1 cellular context compared by ENCODE assay signal in the genomic region with DNA sequence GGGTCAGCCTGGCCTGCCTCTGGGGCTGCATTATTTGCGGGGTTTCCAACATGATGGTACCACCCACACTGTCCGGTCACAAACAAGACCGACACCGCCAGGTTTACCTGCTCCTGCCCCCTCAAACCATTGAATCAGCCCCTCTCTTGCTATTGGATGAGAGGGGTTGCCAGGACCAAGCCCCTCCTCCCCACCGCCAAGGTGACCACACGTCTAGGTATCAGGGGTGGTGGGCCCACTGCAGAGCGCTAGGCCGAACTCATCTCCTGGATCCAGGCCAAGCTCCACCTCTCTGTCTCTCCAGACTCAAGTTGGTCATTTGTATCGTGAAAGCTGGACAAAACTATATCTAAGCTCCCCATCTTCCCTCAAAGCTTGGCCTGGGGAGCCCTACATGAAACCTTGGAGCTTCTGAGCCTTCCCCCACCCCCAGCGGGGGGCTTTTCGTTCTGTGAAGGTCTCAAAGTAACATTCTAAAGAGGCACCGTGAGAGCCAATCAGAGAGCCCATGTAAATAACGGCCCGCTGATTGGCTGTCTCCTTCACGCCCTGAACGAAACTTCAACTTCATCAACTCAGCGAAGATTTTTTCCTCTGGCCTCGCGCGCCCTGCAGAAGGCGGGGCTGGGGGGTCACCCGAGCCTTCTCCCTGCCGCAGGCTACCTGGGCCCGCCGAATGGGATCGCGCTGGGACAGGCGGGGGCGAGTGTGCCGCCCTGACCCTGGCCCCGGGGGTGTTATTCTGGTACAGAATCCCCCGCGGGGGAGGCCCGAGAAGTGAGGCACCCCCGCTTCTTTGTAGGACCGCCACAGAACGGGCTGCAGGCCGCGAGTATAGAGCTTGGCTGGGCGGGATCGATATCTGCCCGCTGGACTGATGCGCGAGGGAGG.
TF ChIP-seq lines count a peak whose summit lies in the region.

No MANE protein-coding gene starts in this region.

TF ChIP-seq in GM12878, 131 proteins besides CTCF, POLR2A, EP300 and RAD21 (continued from another document and continues in another):
- TF ChIP-seq, protein P1, sequence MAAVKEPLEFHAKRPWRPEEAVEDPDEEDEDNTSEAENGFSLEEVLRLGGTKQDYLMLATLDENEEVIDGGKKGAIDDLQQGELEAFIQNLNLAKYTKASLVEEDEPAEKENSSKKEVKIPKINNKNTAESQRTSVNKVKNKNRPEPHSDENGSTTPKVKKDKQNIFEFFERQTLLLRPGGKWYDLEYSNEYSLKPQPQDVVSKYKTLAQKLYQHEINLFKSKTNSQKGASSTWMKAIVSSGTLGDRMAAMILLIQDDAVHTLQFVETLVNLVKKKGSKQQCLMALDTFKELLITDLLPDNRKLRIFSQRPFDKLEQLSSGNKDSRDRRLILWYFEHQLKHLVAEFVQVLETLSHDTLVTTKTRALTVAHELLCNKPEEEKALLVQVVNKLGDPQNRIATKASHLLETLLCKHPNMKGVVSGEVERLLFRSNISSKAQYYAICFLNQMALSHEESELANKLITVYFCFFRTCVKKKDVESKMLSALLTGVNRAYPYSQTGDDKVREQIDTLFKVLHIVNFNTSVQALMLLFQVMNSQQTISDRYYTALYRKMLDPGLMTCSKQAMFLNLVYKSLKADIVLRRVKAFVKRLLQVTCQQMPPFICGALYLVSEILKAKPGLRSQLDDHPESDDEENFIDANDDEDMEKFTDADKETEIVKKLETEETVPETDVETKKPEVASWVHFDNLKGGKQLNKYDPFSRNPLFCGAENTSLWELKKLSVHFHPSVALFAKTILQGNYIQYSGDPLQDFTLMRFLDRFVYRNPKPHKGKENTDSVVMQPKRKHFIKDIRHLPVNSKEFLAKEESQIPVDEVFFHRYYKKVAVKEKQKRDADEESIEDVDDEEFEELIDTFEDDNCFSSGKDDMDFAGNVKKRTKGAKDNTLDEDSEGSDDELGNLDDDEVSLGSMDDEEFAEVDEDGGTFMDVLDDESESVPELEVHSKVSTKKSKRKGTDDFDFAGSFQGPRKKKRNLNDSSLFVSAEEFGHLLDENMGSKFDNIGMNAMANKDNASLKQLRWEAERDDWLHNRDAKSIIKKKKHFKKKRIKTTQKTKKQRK (IDR thresholded peaks at IDR 0.05; ENCODE audit: low read depth, low read length), result no peak
- TF ChIP-seq HDAC2 (IDR thresholded peaks at IDR 0.05) (no peak), E4F1 (IDR thresholded peaks at IDR 0.05; ENCODE audit: borderline replicate concordance, partially characterized antibody) (no peak), CBFB (IDR thresholded peaks at IDR 0.05; ENCODE audit: low read depth) (no peak), EGR1 (IDR thresholded peaks at IDR 0.05; ENCODE audit: borderline replicate concordance in 1 of 2, low read depth in 2 of 2, low read length in 2 of 2) (no peak), FOXM1 (IDR thresholded peaks at IDR 0.05; ENCODE audit: low read depth, low read length) (no peak), ATF2 (IDR thresholded peaks at IDR 0.05; ENCODE audit: low read length) (no peak), SUPT20H (IDR thresholded peaks at IDR 0.05; ENCODE audit: borderline replicate concordance, control insufficient read depth, low read depth, low read length) (no peak), GABPA (IDR thresholded peaks at IDR 0.05; ENCODE audit: low read depth) (no peak), POU2F2 (IDR thresholded peaks at IDR 0.05; ENCODE audit: borderline replicate concordance, low read depth, low read length) (no peak), MTA3 (IDR thresholded peaks at IDR 0.05; ENCODE audit: borderline replicate concordance, low read length) (no peak), ZNF384 (IDR thresholded peaks at IDR 0.05; ENCODE audit: borderline replicate concordance, low read depth, low read length) (no peak), TCF3 (IDR thresholded peaks at IDR 0.05; ENCODE audit: borderline replicate concordance, insufficient read depth, low read depth, low read length) (no peak), NFXL1 (IDR thresholded peaks at IDR 0.05; ENCODE audit: borderline replicate concordance) (no peak), ZBTB4 (CRISPR knock-in tag; IDR thresholded peaks at IDR 0.05) (no peak), HDGF (IDR thresholded peaks at IDR 0.05) (no peak), FOXK2 (IDR thresholded peaks at IDR 0.05) (no peak), CHD1 (IDR thresholded peaks at IDR 0.05; ENCODE audit: low read depth, low read length) (no peak), E2F4 (IDR thresholded peaks at IDR 0.05; ENCODE audit: low read depth, low read length) (0 out of 2 replicates have a peak, but pooled peaks have one; percentile 36), CBX5 (IDR thresholded peaks at IDR 0.05; ENCODE audit: low read depth) (no peak), SMARCA5 (IDR thresholded peaks at IDR 0.05) (peak; percentile 22; the same call in 1 of the 2 replicates), JUNB (IDR thresholded peaks at IDR 0.05) (no peak), POLR2AphosphoS2 (IDR thresholded peaks at IDR 0.05; ENCODE audit: low read depth, low read length) (no peak), RAD51 (IDR thresholded peaks at IDR 0.05) (no peak), NR2C1 (IDR thresholded peaks at IDR 0.05) (0 out of 2 replicates have a peak, but pooled peaks have one; percentile 21), KLF5 (IDR thresholded peaks at IDR 0.05; ENCODE audit: partially characterized antibody) (no peak), IKZF2 (IDR thresholded peaks at IDR 0.05) (peak; percentile 9; a peak in 2 of 4 replicates), ZBTB11 (CRISPR knock-in tag; IDR thresholded peaks at IDR 0.05) (no peak), SUZ12 (IDR thresholded peaks at IDR 0.05; ENCODE audit: unreplicated experiment) (no peak), TARDBP (IDR thresholded peaks at IDR 0.05; ENCODE audit: borderline replicate concordance) (no peak), BCL11A (IDR thresholded peaks at IDR 0.05; ENCODE audit: low read depth, low read length) (no peak), SMC3 (IDR thresholded peaks at IDR 0.05; ENCODE audit: borderline replicate concordance, low read length) (no peak), SKIL (IDR thresholded peaks at IDR 0.05; ENCODE audit: low read depth, poor library complexity, severe bottlenecking) (no peak), NBN (IDR thresholded peaks at IDR 0.05) (no peak)
- TF ChIP-seq, protein P2, sequence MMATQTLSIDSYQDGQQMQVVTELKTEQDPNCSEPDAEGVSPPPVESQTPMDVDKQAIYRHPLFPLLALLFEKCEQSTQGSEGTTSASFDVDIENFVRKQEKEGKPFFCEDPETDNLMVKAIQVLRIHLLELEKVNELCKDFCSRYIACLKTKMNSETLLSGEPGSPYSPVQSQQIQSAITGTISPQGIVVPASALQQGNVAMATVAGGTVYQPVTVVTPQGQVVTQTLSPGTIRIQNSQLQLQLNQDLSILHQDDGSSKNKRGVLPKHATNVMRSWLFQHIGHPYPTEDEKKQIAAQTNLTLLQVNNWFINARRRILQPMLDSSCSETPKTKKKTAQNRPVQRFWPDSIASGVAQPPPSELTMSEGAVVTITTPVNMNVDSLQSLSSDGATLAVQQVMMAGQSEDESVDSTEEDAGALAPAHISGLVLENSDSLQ (IDR thresholded peaks at IDR 0.05), result peak; percentile 34; the same call in 1 of the 2 replicates
